In the genomic region with DNA sequence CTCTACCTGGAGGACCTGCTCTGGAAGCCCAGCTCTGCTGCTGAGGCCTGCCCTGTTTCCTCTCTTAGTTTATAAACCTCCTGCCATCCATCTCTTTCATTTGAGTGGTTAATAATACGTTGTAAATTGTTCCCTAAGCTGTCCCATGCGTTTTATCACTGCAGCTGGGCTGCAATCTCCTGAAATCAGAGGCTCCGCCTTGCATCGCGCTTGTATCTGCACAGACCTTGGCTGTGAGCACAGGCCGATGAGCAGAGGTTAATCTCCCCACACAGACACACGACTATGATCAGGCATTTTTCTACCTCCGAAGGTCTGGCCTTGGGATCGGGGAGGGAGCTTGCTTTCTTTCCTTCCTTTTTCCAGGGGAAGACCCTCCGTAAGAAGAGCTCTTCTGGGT, we compare ENCODE assay signal across 17 cellular contexts.
"Had no signal": no experiment of that assay in that cellular context is flagged by ENCODE, and none has a peak within 500 bp of the region (broad histone marks: within the 10 kb centered on the region; RNA-seq: fewer than 3 reads in every experiment).

No MANE protein-coding gene starts in this region.

- H3K27ac ChIP-seq: epithelial cell of prostate, foreskin keratinocyte, heart left ventricle, sigmoid colon, skin epidermis, stomach, thoracic aorta, transverse colon had no signal

- H3K9me3 ChIP-seq: heart left ventricle, sigmoid colon, stomach, thoracic aorta, transverse colon had no signal

- H3K27me3 ChIP-seq: foreskin keratinocyte, transverse colon had no signal

- DNase-seq: effector memory CD8-positive, alpha-beta T cell; foreskin keratinocyte; heart left ventricle; kidney glomerular epithelial cell; mammary epithelial cell; naive thymus-derived CD4-positive, alpha-beta T cell; posterior cingulate gyrus; sigmoid colon; stimulated activated CD4-positive, alpha-beta T cell treated with anti-CD3 and anti-CD28 coated beads, Interleukin-2, amount 100 ng/mL, for 24 hours; stimulated activated naive CD4-positive, alpha-beta T cell; stomach; substantia nigra; transverse colon had no signal

- H3K36me3 ChIP-seq: heart left ventricle, sigmoid colon, stomach, thoracic aorta, transverse colon had no signal

- H3K4me3 ChIP-seq: heart left ventricle, sigmoid colon, skin epidermis, stomach, thoracic aorta, transverse colon had no signal

- ATAC-seq: effector memory CD8-positive, alpha-beta T cell; foreskin keratinocyte; heart left ventricle; left lobe of liver; naive thymus-derived CD4-positive, alpha-beta T cell had no signal

- H3K4me1 ChIP-seq: foreskin keratinocyte, heart left ventricle, sigmoid colon, stomach, transverse colon had no signal
